ENCODE assay signal across 8 cellular contexts in the genomic region with DNA sequence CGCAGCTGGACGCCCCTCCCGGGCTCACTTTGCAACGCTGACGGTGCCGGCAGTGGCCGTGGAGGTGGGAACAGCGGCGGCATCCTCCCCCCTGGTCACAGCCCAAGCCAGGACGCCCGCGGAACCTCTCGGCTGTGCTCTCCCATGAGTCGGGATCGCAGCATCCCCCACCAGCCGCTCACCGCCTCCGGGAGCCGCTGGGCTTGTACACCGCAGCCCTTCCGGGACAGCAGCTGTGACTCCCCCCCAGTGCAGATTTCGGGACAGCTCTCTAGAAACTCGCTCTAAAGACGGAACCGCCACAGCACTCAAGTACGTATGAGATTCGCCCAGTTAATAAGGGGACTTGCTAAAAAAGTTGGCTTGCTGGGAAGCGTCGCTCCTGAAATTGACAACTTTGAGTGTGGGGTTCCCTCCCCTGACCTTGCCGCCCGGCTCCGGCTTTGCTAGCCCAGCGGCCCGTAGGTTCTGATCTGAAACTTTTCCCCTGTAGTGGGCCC. TPM values are rescaled to one million over a fixed set of nuclear protein-coding genes. Genes with fewer than 3 reads are reported as not detected.
DNase-seq lines count a peak whose midpoint lies in the region; ATAC-seq and TF ChIP-seq lines count a peak whose summit lies in the region.

No MANE protein-coding gene starts in this region.

- peaks cover 47% of the 10 kb centered on the region for H3K36me3 Mint-ChIP-seq in stimulated activated naive CD8-positive, alpha-beta T cell treated with anti-CD3 and anti-CD28 coated beads, Interleukin-15, Interleukin-2, amounts not matched to agents 100 ng/mL and 50 ng/mL, for 24 hours (ENCODE audit: low read depth)

- peaks cover 67% of the 10 kb centered on the region for H3K4me1 Mint-ChIP-seq in stimulated activated naive CD8-positive, alpha-beta T cell treated with anti-CD3 and anti-CD28 coated beads, Interleukin-15, Interleukin-2, amounts not matched to agents 100 ng/mL and 50 ng/mL, for 24 hours (ENCODE audit: low read depth)

- no peak for DNase-seq in stimulated activated naive CD8-positive, alpha-beta T cell treated with anti-CD3 and anti-CD28 coated beads, Interleukin-15, Interleukin-2, amounts not matched to agents 100 U/mL and 50 U/mL, for 24 hours
- DNase-seq in heart left ventricle (no peak), sciatic nerve (ENCODE audit: low spot score) (no peak), kidney glomerular epithelial cell (lab: John Stamatoyannopoulos, UW) (no peak), NCI-H1092 (lab: John Stamatoyannopoulos, UW) (no peak)
- no peak for DNase-seq in activated effector memory CD4-positive, alpha-beta T cell treated with anti-CD3 and anti-CD28 coated beads, Interleukin-2, amount 50 U/mL, for 16 hours

- H3K4me3 Mint-ChIP-seq in stimulated activated naive CD8-positive, alpha-beta T cell treated with anti-CD3 and anti-CD28 coated beads, Interleukin-15, Interleukin-2, amounts not matched to agents 100 ng/mL and 50 ng/mL, for 24 hours, result peak overlapping the region; percentile 100

- H3K36me3 ChIP-seq in heart left ventricle, result no peaks in the 10 kb centered on the region

- TF ChIP-seq CTCF in WI38 (IDR thresholded peaks at IDR 0.05; ENCODE audit: low read depth, low read length) (no peak), heart left ventricle (IDR thresholded peaks at IDR 0.05) (no peak)

- peaks cover 0 to 34% (median 11%) of the 10 kb centered on the region in 9 donors for H3K27me3 ChIP-seq in heart left ventricle

- intact Hi-C loops in heart left ventricle (cut with DNase I), result loop anchor here in 9 of 10 donors (5.0 to 10.0 kb wide), 10 partner anchors 85 to 603 kb away; a partner anchor contains a TSS
- intact Hi-C loops in sciatic nerve (cut with DNase I), result no loop called here

- H3K4me1 ChIP-seq in heart left ventricle, result peaks cover 0 to 44% (median 23%) of the 10 kb centered on the region in 12 donors

- WGBS in heart left ventricle, 4 donors, result 0 to 1% (median 1%) methylated on average over 23 to 34 of the region's 34 CpGs

- H3K27ac Mint-ChIP-seq in stimulated activated naive CD8-positive, alpha-beta T cell treated with anti-CD3 and anti-CD28 coated beads, Interleukin-15, Interleukin-2, amounts not matched to agents 100 ng/mL and 50 ng/mL, for 24 hours, result peak overlapping the region; percentile 99

- H3K9me3 ChIP-seq in heart left ventricle, result no peaks in the 10 kb centered on the region

- no peak for ATAC-seq in stimulated activated naive CD8-positive, alpha-beta T cell treated with anti-CD3 and anti-CD28 coated beads, Interleukin-15, Interleukin-2, amounts not matched to agents 100 U/mL and 50 U/mL, for 24 hours
- ATAC-seq in heart left ventricle (peak in 3 of 4 donors; percentile 0 to 1 (median 0)), sciatic nerve (peak; percentile 0)

- H3K9me3 Mint-ChIP-seq in stimulated activated naive CD8-positive, alpha-beta T cell treated with anti-CD3 and anti-CD28 coated beads, Interleukin-15, Interleukin-2, amounts not matched to agents 100 ng/mL and 50 ng/mL, for 24 hours, result no peaks in the 10 kb centered on the region

- TF ChIP-seq POLR2A in heart left ventricle (IDR thresholded peaks at IDR 0.05), result no peak

- H3K27me3 Mint-ChIP-seq in stimulated activated naive CD8-positive, alpha-beta T cell treated with anti-CD3 and anti-CD28 coated beads, Interleukin-15, Interleukin-2, amounts not matched to agents 100 ng/mL and 50 ng/mL, for 24 hours, result peaks cover 3% of the 10 kb centered on the region

- peak overlapping the region; percentile 90 for H3K4me3 ChIP-seq in WI38 (ENCODE audit: low read depth, low read length)
- H3K4me3 ChIP-seq in heart left ventricle, result peak overlapping the region; percentile 46 to 95 (median 88)

- peak overlapping the region; percentile 86 to 100 (median 98) for H3K27ac ChIP-seq in heart left ventricle

RNA-seq across cellular contexts. Expression of a gene that starts 0.5 kb away (rescaled TPM):
- total RNA-seq in heart left ventricle, result 10 to 100 TPM in 4 of 9 donors, 1 to 10 TPM in 5; 1.5 to 27.8 (median 9.9) TPM
- 10 to 100 TPM in 1 of 2 donors, 1 to 10 TPM in 1; 1.6 to 17.5 TPM for polyA plus RNA-seq in heart left ventricle
- total RNA-seq in sciatic nerve, result 42.2 TPM
